Comparison of ENCODE assay signal across 25 cellular contexts in the genomic region with DNA sequence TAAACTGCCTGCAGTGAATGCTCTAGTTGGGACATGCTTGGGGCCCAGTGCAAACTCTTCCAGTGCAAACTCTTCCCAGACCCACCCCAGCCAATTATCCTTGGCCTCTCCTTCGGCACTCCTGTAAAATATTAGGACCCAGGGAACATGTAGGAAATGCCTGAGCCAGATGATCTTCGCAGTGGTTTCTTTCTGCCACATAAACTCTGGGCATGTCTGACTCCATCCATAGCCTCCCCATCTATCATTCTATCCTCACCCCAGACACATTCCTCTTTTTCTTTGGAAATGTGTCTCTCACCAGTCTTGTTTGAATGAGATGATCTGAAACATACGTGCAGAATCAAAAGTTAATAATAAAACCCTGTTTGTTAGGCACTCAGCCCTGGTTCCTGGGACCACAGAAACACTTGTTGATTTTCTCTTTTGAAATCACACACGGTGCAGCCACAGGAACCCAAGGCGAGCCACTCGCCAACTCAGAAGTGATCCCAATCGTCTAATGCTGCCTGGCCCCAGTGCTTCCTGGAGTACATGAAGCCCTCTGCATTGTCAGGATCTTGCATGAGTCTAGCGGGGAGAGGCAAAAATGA.
DNase-seq lines count a peak whose midpoint lies in the region; ATAC-seq and TF ChIP-seq lines count a peak whose summit lies in the region.
"Had no signal": no experiment of that assay in that cellular context is flagged by ENCODE, and none has a peak within 500 bp of the region (broad histone marks: within the 10 kb centered on the region; RNA-seq: fewer than 3 reads in every experiment).

No MANE protein-coding gene starts in this region.

- POLR2A ChIA-PET in SK-N-SH (lab: Yijun Ruan, JAX) = no interaction called here

- H3K79me2 ChIP-seq in SK-N-SH (ENCODE audit: insufficient read depth) = no peaks in the 10 kb centered on the region
- no peaks in the 10 kb centered on the region for H3K79me2 ChIP-seq in OCI-LY3 (ENCODE audit: low read length)

- H3K4me3 ChIP-seq in SK-N-SH (ENCODE audit: low read depth in 2 of 2, low read length in 1 of 2) (no peak overlapping the region), OCI-LY3 (ENCODE audit: low read length) (no peak overlapping the region), thyroid gland (replicated peaks in 1 of 3) (no peak overlapping the region), H7 (ENCODE audit: insufficient read depth, low read depth, low read length) (no peak overlapping the region), SJCRH30 (no peak overlapping the region), right cardiac atrium (ENCODE audit: low read length) (no peak overlapping the region)
- H3K4me3 ChIP-seq: coronary artery, esophagus squamous epithelium, gastroesophageal sphincter, tibial artery had no signal

- TF ChIP-seq RAD21 in SK-N-SH (IDR thresholded peaks at IDR 0.05; ENCODE audit: low read length) = no peak

- TF ChIP-seq CTCF in SK-N-SH (IDR thresholded peaks at IDR 0.05) (no peak), OCI-LY3 (IDR thresholded peaks at IDR 0.05; ENCODE audit: low read depth, low read length) (no peak), thyroid gland (IDR thresholded peaks at IDR 0.05) (no peak)

- H3K4me2 ChIP-seq in SK-N-SH (no peak overlapping the region), OCI-LY3 (ENCODE audit: low read length) (peak overlapping the region; percentile 55)

- TF ChIP-seq EP300 in SK-N-SH (IDR thresholded peaks at IDR 0.05; ENCODE audit: borderline replicate concordance in 1 of 2, low read depth in 1 of 2, low read length in 1 of 2) = no peak

- intact Hi-C loops in thyroid gland (cut with DNase I) = no loop called here
- intact Hi-C loops in right cardiac atrium (cut with DNase I) = no loop called here

- H3F3A ChIP-seq in SK-N-SH (replicated peaks; ENCODE audit: insufficient read depth) = peaks cover 3% of the 10 kb centered on the region

- H3K9me2 ChIP-seq in SK-N-SH = no peaks in the 10 kb centered on the region

- H3K9ac ChIP-seq in SK-N-SH = no peak overlapping the region
- H3K9ac ChIP-seq in OCI-LY3 (ENCODE audit: low read length) = peak overlapping the region; percentile 7; the same call in 1 of the 2 replicates

- H2AFZ ChIP-seq in SK-N-SH (ENCODE audit: low read depth) (peak overlapping the region; percentile 22; the same call in 1 of the 2 replicates), OCI-LY3 (ENCODE audit: low read depth, low read length) (peak overlapping the region; percentile 20; the same call in 1 of the 2 replicates)

- H3K27me3 ChIP-seq in SK-N-SH (ENCODE audit: insufficient read depth) = no peaks in the 10 kb centered on the region
- peaks cover 9% of the 10 kb centered on the region; the same call in 1 of the 2 replicates for H3K27me3 ChIP-seq in OCI-LY3 (ENCODE audit: low read depth, low read length)
- H3K27me3 ChIP-seq in thyroid gland = no peaks in the 10 kb centered on the region
- no peaks in the 10 kb centered on the region for H3K27me3 ChIP-seq in H7 (ENCODE audit: control insufficient read depth, insufficient read depth, low read length)
- no peaks in the 10 kb centered on the region for H3K27me3 ChIP-seq in SJCRH30
- no peaks in the 10 kb centered on the region for H3K27me3 ChIP-seq in right cardiac atrium (ENCODE audit: control insufficient read depth, insufficient read depth)
- H3K27me3 ChIP-seq: esophagus squamous epithelium, gastroesophageal sphincter, tibial artery had no signal

- CTCF ChIA-PET in SK-N-SH (lab: Yijun Ruan, JAX) = no interaction called here

- no peaks in the 10 kb centered on the region for H4K20me1 ChIP-seq in SK-N-SH (ENCODE audit: insufficient read depth)
- no peaks in the 10 kb centered on the region for H4K20me1 ChIP-seq in OCI-LY3 (ENCODE audit: insufficient read depth, low read length)

- H3K36me3 ChIP-seq in SK-N-SH (replicated peaks in 1 of 2; ENCODE audit: control insufficient read depth in 1 of 2, insufficient read depth in 2 of 2, low read length in 1 of 2) (no peaks in the 10 kb centered on the region), OCI-LY3 (replicated peaks; ENCODE audit: low read depth, low read length) (no peaks in the 10 kb centered on the region), thyroid gland (no peaks in the 10 kb centered on the region), H7 (replicated peaks; ENCODE audit: control insufficient read depth, insufficient read depth, low read length) (no peaks in the 10 kb centered on the region), SJCRH30 (no peaks in the 10 kb centered on the region)
- H3K36me3 ChIP-seq: esophagus squamous epithelium, gastroesophageal sphincter, tibial artery had no signal

- TF ChIP-seq POLR2A in thyroid gland (IDR thresholded peaks at IDR 0.05) = no peak

- peaks cover 0 to 5% of the 10 kb centered on the region in 2 experiments; a peak in 1 of 4 replicates for H3K4me1 ChIP-seq in SK-N-SH (ENCODE audit: control insufficient read depth in 1 of 2, insufficient read depth in 2 of 2, low read depth in 1 of 2, low read length in 1 of 2)
- peaks cover 70% of the 10 kb centered on the region for H3K4me1 ChIP-seq in OCI-LY3 (ENCODE audit: low read length)
- H3K4me1 ChIP-seq in thyroid gland = peaks cover 0 to 16% of the 10 kb centered on the region in 2 donors
- H3K4me1 ChIP-seq in SJCRH30 = no peaks in the 10 kb centered on the region; the same call in 1 of the 2 replicates
- no peaks in the 10 kb centered on the region for H3K4me1 ChIP-seq in right cardiac atrium (ENCODE audit: control insufficient read depth, insufficient read depth, low read length)
- H3K4me1 ChIP-seq: gastroesophageal sphincter, tibial artery had no signal

- 35% methylated on average over 8 of the region's 8 CpGs for WGBS in SK-N-SH (ENCODE audit: low lambda C conversion rate)
- 58 to 62% methylated on average over 8 of the region's 8 CpGs for WGBS in thyroid gland, 2 donors
- WGBS in right cardiac atrium = 62% methylated on average over 8 of the region's 8 CpGs

- no peaks in the 10 kb centered on the region for H3K9me3 ChIP-seq in SK-N-SH
- no peaks in the 10 kb centered on the region for H3K9me3 ChIP-seq in OCI-LY3 (ENCODE audit: insufficient read depth, low read length)
- H3K9me3 ChIP-seq in thyroid gland = no peaks in the 10 kb centered on the region
- H3K9me3 ChIP-seq in SJCRH30 (replicated peaks) = no peaks in the 10 kb centered on the region; the same call in 1 of the 2 replicates
- H3K9me3 ChIP-seq in right cardiac atrium (ENCODE audit: control insufficient read depth, low read length) = no peaks in the 10 kb centered on the region
- H3K9me3 ChIP-seq: esophagus squamous epithelium, tibial artery had no signal

- H3K27ac ChIP-seq in SK-N-SH (ENCODE audit: low read depth in 2 of 2, low read length in 1 of 2) (no peak overlapping the region), OCI-LY3 (ENCODE audit: low read length) (no peak overlapping the region), thyroid gland (no peak overlapping the region), SJCRH30 (no peak overlapping the region), right cardiac atrium (ENCODE audit: low read length) (no peak overlapping the region)
- H3K27ac ChIP-seq: 22Rv1, coronary artery, esophagus squamous epithelium, gastroesophageal sphincter, tibial artery had no signal

- ATAC-seq in SK-N-SH treated with all-trans-retinoic acid at 6 μM for 48 hours (no peak), GM21825 (IDR thresholded peaks at IDR 0.05; ENCODE audit: unreplicated experiment) (peak; percentile 21), right cardiac atrium (no peak)
- ATAC-seq: activated CD4-positive, alpha-beta T cell treated with anti-CD3 and anti-CD28 coated beads for 36 hours; gastroesophageal sphincter; Panc1; stimulated activated naive CD8-positive, alpha-beta T cell treated with anti-CD3 and anti-CD28 coated beads, Interleukin-15, Interleukin-2, amounts not matched to agents 100 U/mL and 50 U/mL, for 24 hours had no signal

- no peak for DNase-seq in SK-N-SH
- DNase-seq in thyroid gland = peak; percentile 30
- DNase-seq in H7 = no peak
- no peak for DNase-seq in SJCRH30
- no peak for DNase-seq in right cardiac atrium
- DNase-seq: activated CD4-positive, alpha-beta T cell treated with anti-CD3 and anti-CD28 coated beads for 36 hours; activated naive CD4-positive, alpha-beta T cell treated with anti-CD3 and anti-CD28 coated beads, Interleukin-2, amount 50 U/mL, for 16 hours; DMS79 treated with DMSO at 0.1 percent for 48 hours; endodermal cell; esophagus squamous epithelium; kidney; NCI-H1417 treated with DMSO at 0.1 percent for 48 hours; NCI-H446 treated with DMSO at 0.1 percent for 48 hours; retina; stimulated activated CD4-positive, alpha-beta T cell treated with anti-CD3 and anti-CD28 coated beads, Interleukin-12 subunit alpha, Interleukin-12 subunit beta, amount 100 ng/mL, for 4 hours; stimulated activated CD4-positive, alpha-beta T cell treated with anti-CD3 and anti-CD28 coated beads, Interleukin-4, amount 100 ng/mL, for 4 hours; stimulated activated naive CD8-positive, alpha-beta T cell treated with anti-CD3 and anti-CD28 coated beads, Interleukin-15, Interleukin-2, amounts not matched to agents 100 U/mL and 50 U/mL, for 24 hours; tibial artery had no signal

TF ChIP-seq in SK-N-SH, 30 proteins besides CTCF, POLR2A, EP300 and RAD21 (continues in another document):
- TF ChIP-seq RXRA (IDR thresholded peaks at IDR 0.05; ENCODE audit: borderline replicate concordance, low read depth) (no peak), MXI1 (IDR thresholded peaks at IDR 0.05; ENCODE audit: low read depth, low read length) (no peak), GABPA (IDR thresholded peaks at IDR 0.05; ENCODE audit: low read depth) (no peak), USF1 (IDR thresholded peaks at IDR 0.05; ENCODE audit: borderline replicate concordance, low read depth) (no peak), NRF1 (IDR thresholded peaks at IDR 0.05; ENCODE audit: low read depth, low read length) (no peak)

TF ChIP-seq in SK-N-SH treated with all-trans-retinoic acid at 6 μM for 48 hours, 23 proteins besides CTCF, POLR2A, EP300 and RAD21 (continues in another document):
- TF ChIP-seq ZNF70 (CRISPR knock-in tag; IDR thresholded peaks at IDR 0.05) = no peak
- TF ChIP-seq PPARA (CRISPR knock-in tag; IDR thresholded peaks at IDR 0.05; ENCODE audit: borderline replicate concordance) = no peak
- TF ChIP-seq ZC3H10 (CRISPR knock-in tag; IDR thresholded peaks at IDR 0.05) = no peak
- no peak for TF ChIP-seq SNAI2 (CRISPR knock-in tag; IDR thresholded peaks at IDR 0.05)
- TF ChIP-seq POU6F1 (CRISPR knock-in tag; IDR thresholded peaks at IDR 0.05; ENCODE audit: borderline replicate concordance, low read depth) = no peak

Comparison
In these comparisons a context has a peak if more than half of its experiments do, and no peak if none do; other contexts are left out.
1. DNase-seq: peak in thyroid gland (2 of 2); none in SK-N-SH (single experiment), H7 (single experiment), SJCRH30 (0 of 2) and right cardiac atrium (0 of 3).